In genomic region chr14:82720431-82720830, GRCh38 we compare ENCODE assay signal across 22 cellular contexts.
"Had no signal": no experiment of that assay in that cellular context is flagged by ENCODE, and none has a peak within 500 bp of the region (broad histone marks: within the 10 kb centered on the region; RNA-seq: fewer than 3 reads in every experiment).

No MANE protein-coding gene starts in this region.

- H3K4me3 ChIP-seq: heart right ventricle, lower lobe of right lung, pancreas, tibial nerve, uterus had no signal

- H3K27me3 Mint-ChIP-seq: activated CD4-positive, alpha-beta T cell treated with anti-CD3 and anti-CD28 coated beads, Interleukin-2, amount 10 ng/mL, durations not matched to agents 24 days and 14 days; activated CD8-positive, alpha-beta memory T cell treated with anti-CD3 and anti-CD28 coated beads, Interleukin-2, amount 10 ng/mL, durations not matched to agents 7 days and 5 days; activated CD8-positive, alpha-beta T cell treated with anti-CD3 and anti-CD28 coated beads for 36 hours; activated naive CD4-positive, alpha-beta T cell treated with anti-CD3 and anti-CD28 coated beads, Interleukin-2, amount 10 ng/mL, durations not matched to agents 7 days and 5 days; naive thymus-derived CD8-positive, alpha-beta T cell; stimulated activated naive CD8-positive, alpha-beta T cell treated with anti-CD3 and anti-CD28 coated beads, Interleukin-15, Interleukin-2, amounts not matched to agents 100 ng/mL and 50 ng/mL, for 24 hours; T-helper 17 cell had no signal

- H3K4me3 Mint-ChIP-seq: activated CD4-positive, alpha-beta T cell treated with anti-CD3 and anti-CD28 coated beads, Interleukin-2, amount 10 ng/mL, durations not matched to agents 24 days and 14 days; activated CD8-positive, alpha-beta memory T cell treated with anti-CD3 and anti-CD28 coated beads, Interleukin-2, amount 10 ng/mL, durations not matched to agents 7 days and 5 days; activated CD8-positive, alpha-beta T cell treated with anti-CD3 and anti-CD28 coated beads for 36 hours; activated naive CD4-positive, alpha-beta T cell treated with anti-CD3 and anti-CD28 coated beads, Interleukin-2, amount 10 ng/mL, durations not matched to agents 7 days and 5 days; naive thymus-derived CD8-positive, alpha-beta T cell; stimulated activated naive CD8-positive, alpha-beta T cell treated with anti-CD3 and anti-CD28 coated beads, Interleukin-15, Interleukin-2, amounts not matched to agents 100 ng/mL and 50 ng/mL, for 24 hours; T-helper 17 cell had no signal

- H3K27ac Mint-ChIP-seq: activated CD4-positive, alpha-beta T cell treated with anti-CD3 and anti-CD28 coated beads, Interleukin-2, amount 10 ng/mL, durations not matched to agents 24 days and 14 days; activated CD8-positive, alpha-beta memory T cell treated with anti-CD3 and anti-CD28 coated beads, Interleukin-2, amount 10 ng/mL, durations not matched to agents 7 days and 5 days; activated CD8-positive, alpha-beta T cell treated with anti-CD3 and anti-CD28 coated beads for 36 hours; activated naive CD4-positive, alpha-beta T cell treated with anti-CD3 and anti-CD28 coated beads, Interleukin-2, amount 10 ng/mL, durations not matched to agents 7 days and 5 days; naive thymus-derived CD8-positive, alpha-beta T cell; stimulated activated naive CD8-positive, alpha-beta T cell treated with anti-CD3 and anti-CD28 coated beads, Interleukin-15, Interleukin-2, amounts not matched to agents 100 ng/mL and 50 ng/mL, for 24 hours; T-helper 17 cell had no signal

- H3K4me1 Mint-ChIP-seq: activated CD4-positive, alpha-beta T cell treated with anti-CD3 and anti-CD28 coated beads, Interleukin-2, amount 10 ng/mL, durations not matched to agents 24 days and 14 days; activated CD8-positive, alpha-beta memory T cell treated with anti-CD3 and anti-CD28 coated beads, Interleukin-2, amount 10 ng/mL, durations not matched to agents 7 days and 5 days; activated naive CD4-positive, alpha-beta T cell treated with anti-CD3 and anti-CD28 coated beads, Interleukin-2, amount 10 ng/mL, durations not matched to agents 7 days and 5 days; T-helper 17 cell had no signal

- DNase-seq: activated CD4-positive, alpha-beta T cell treated with anti-CD3 and anti-CD28 coated beads, Interleukin-2, amount 10 ng/mL, durations not matched to agents 24 days and 14 days; activated CD8-positive, alpha-beta memory T cell treated with anti-CD3 and anti-CD28 coated beads, Interleukin-2, amount 10 ng/mL, durations not matched to agents 7 days and 5 days; activated CD8-positive, alpha-beta T cell treated with anti-CD3 and anti-CD28 coated beads for 36 hours; activated effector memory CD4-positive, alpha-beta T cell treated with anti-CD3 and anti-CD28 coated beads, Interleukin-2, amount 50 U/mL, for 16 hours; activated naive CD4-positive, alpha-beta T cell treated with anti-CD3 and anti-CD28 coated beads, Interleukin-2, amount 10 ng/mL, durations not matched to agents 7 days and 5 days; activated T-cell treated with anti-CD3 and anti-CD28 coated beads for 4 hours; amygdala; cerebellar nuclear complex; cortex of kidney; heart right ventricle; islet precursor cell; lower lobe of right lung; naive thymus-derived CD8-positive, alpha-beta T cell; pancreas; right cardiac atrium; stimulated activated CD4-positive, alpha-beta T cell treated with anti-CD3 and anti-CD28 coated beads, Interleukin-1b, Interleukin-23, amount 100 ng/mL, for 48 hours; T-helper 17 cell; uterus had no signal

- H3K36me3 ChIP-seq: heart right ventricle, lower lobe of right lung, pancreas, tibial nerve, uterus had no signal

- H3K27ac ChIP-seq: epithelial cell of prostate, heart right ventricle, lower lobe of right lung, pancreas, uterus had no signal

- H3K36me3 Mint-ChIP-seq: activated CD8-positive, alpha-beta memory T cell treated with anti-CD3 and anti-CD28 coated beads, Interleukin-2, amount 10 ng/mL, durations not matched to agents 7 days and 5 days; activated naive CD4-positive, alpha-beta T cell treated with anti-CD3 and anti-CD28 coated beads, Interleukin-2, amount 10 ng/mL, durations not matched to agents 7 days and 5 days; naive thymus-derived CD8-positive, alpha-beta T cell had no signal

- ATAC-seq: activated CD4-positive, CD25-positive, alpha-beta regulatory T cell treated with anti-CD3 and anti-CD28 coated beads, Interleukin-2, amount 50 U/mL, for 24 hours; activated CD8-positive, alpha-beta memory T cell treated with anti-CD3 and anti-CD28 coated beads, Interleukin-2, amount 10 ng/mL, durations not matched to agents 7 days and 5 days; activated CD8-positive, alpha-beta T cell treated with anti-CD3 and anti-CD28 coated beads for 36 hours; naive thymus-derived CD8-positive, alpha-beta T cell; pancreas; right cardiac atrium; T-helper 17 cell had no signal

- FAIRE-seq: pancreas had no signal

- H3K4me1 ChIP-seq: pancreas, uterus had no signal

- H3K27me3 ChIP-seq: heart right ventricle, pancreas, tibial nerve, uterus had no signal

- H3K9me3 ChIP-seq: heart right ventricle, lower lobe of right lung, pancreas, tibial nerve, uterus had no signal
